In the genomic region with DNA sequence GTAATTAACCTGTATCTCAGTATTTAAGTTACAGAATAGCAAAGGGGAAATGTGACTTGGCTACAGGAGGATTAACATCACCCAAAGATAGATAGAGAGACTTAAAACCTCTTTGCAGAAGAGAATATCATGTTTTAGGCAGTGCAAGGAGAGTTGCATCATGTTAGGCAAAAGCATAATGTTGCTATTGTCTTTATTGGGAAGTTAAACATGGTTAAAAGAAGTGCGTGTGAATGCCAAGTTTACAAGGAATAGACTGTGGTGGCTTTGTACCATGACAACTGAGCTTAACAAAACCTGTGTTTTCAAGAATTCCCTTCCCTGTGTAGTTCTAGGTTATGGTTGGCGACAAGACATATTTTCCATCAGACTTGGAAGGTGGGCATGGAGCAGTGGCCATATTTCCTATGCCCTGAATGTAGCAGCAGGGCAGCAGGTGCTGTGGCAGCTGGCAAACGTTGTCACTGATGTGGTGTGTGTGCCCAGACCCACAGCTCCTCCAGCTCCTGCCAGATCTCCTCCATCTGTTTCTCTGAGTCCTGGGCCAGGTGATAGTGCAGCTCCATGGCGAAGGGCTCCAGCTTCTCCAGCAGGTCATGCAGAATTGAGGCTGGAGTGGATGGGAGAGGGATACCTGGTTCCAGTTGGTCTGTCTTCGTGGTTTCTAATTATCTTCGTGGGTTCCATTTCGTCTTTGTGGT, we compare ENCODE assay signal across 1 cellular context.
TF ChIP-seq lines count a peak whose summit lies in the region.

No MANE protein-coding gene starts in this region.

TF ChIP-seq in HepG2, 621 proteins besides CTCF, POLR2A, EP300 and RAD21 (continued from another document):
- peak; percentile 71 for TF ChIP-seq CEBPG (CRISPR knock-in tag; IDR thresholded peaks at IDR 0.05)
- peak; percentile 22; the same call in 1 of the 2 replicates for TF ChIP-seq HMG20A (CRISPR knock-in tag; IDR thresholded peaks at IDR 0.05; ENCODE audit: borderline replicate concordance)
- TF ChIP-seq, protein P1, sequence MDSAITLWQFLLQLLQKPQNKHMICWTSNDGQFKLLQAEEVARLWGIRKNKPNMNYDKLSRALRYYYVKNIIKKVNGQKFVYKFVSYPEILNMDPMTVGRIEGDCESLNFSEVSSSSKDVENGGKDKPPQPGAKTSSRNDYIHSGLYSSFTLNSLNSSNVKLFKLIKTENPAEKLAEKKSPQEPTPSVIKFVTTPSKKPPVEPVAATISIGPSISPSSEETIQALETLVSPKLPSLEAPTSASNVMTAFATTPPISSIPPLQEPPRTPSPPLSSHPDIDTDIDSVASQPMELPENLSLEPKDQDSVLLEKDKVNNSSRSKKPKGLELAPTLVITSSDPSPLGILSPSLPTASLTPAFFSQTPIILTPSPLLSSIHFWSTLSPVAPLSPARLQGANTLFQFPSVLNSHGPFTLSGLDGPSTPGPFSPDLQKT (CRISPR knock-in tag; IDR thresholded peaks at IDR 0.05; ENCODE audit: borderline replicate concordance), result no peak
- TF ChIP-seq ZNF451 (CRISPR knock-in tag; IDR thresholded peaks at IDR 0.05), result no peak
- TF ChIP-seq, protein P2, sequence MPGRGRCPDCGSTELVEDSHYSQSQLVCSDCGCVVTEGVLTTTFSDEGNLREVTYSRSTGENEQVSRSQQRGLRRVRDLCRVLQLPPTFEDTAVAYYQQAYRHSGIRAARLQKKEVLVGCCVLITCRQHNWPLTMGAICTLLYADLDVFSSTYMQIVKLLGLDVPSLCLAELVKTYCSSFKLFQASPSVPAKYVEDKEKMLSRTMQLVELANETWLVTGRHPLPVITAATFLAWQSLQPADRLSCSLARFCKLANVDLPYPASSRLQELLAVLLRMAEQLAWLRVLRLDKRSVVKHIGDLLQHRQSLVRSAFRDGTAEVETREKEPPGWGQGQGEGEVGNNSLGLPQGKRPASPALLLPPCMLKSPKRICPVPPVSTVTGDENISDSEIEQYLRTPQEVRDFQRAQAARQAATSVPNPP (CRISPR knock-in tag; IDR thresholded peaks at IDR 0.05), result no peak
- TF ChIP-seq KLF12 (CRISPR knock-in tag; IDR thresholded peaks at IDR 0.05; ENCODE audit: borderline replicate concordance), result no peak
- TF ChIP-seq NFYB (CRISPR knock-in tag; IDR thresholded peaks at IDR 0.05), result no peak
- no peak for TF ChIP-seq ZBTB1 (CRISPR knock-in tag; IDR thresholded peaks at IDR 0.05; ENCODE audit: borderline replicate concordance)
- TF ChIP-seq SOX13 (IDR thresholded peaks at IDR 0.05), result no peak
- TF ChIP-seq SOX13 (CRISPR knock-in tag; conservative IDR thresholded peaks at IDR 0.05 in 1 of 2, IDR thresholded peaks at IDR 0.05 in 1 of 2), result peak in 1 of 2 experiments; percentile 67; a peak in 2 of 4 replicates
